ENCODE assay signal across 1 cellular context in the genomic region with DNA sequence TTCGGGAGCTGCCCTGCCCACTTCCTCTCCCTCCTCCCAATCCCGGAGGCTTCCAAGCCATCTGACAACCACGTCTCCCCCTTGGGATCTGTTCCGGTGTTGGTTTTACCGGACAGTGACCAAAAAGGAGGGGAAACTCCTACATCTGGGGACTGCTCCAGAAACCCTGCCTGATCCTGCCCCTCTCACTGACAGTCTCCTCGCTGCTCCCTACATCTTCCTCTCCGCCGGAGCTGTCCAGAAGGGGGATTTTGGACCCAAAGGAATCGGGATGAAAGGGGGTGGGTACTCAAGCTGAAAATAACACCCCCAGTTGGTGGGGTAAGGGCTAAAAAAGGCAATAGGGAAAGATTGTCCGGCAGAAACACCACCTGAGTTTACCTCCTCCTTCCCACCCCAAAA.
TF ChIP-seq lines count a peak whose summit lies in the region.

No MANE protein-coding gene starts in this region.

TF ChIP-seq in HepG2, 621 proteins besides CTCF, POLR2A, EP300 and RAD21 (continued from another document and continues in another):
- TF ChIP-seq, protein P1, sequence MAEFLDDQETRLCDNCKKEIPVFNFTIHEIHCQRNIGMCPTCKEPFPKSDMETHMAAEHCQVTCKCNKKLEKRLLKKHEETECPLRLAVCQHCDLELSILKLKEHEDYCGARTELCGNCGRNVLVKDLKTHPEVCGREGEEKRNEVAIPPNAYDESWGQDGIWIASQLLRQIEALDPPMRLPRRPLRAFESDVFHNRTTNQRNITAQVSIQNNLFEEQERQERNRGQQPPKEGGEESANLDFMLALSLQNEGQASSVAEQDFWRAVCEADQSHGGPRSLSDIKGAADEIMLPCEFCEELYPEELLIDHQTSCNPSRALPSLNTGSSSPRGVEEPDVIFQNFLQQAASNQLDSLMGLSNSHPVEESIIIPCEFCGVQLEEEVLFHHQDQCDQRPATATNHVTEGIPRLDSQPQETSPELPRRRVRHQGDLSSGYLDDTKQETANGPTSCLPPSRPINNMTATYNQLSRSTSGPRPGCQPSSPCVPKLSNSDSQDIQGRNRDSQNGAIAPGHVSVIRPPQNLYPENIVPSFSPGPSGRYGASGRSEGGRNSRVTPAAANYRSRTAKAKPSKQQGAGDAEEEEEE (CRISPR knock-in tag; IDR thresholded peaks at IDR 0.05; ENCODE audit: borderline replicate concordance) = no peak
- no peak for TF ChIP-seq ZNF253 (CRISPR knock-in tag; IDR thresholded peaks at IDR 0.05; ENCODE audit: borderline replicate concordance)
- TF ChIP-seq CHD4 (IDR thresholded peaks at IDR 0.05; ENCODE audit: borderline replicate concordance, low read length) = no peak
- TF ChIP-seq, protein P2, sequence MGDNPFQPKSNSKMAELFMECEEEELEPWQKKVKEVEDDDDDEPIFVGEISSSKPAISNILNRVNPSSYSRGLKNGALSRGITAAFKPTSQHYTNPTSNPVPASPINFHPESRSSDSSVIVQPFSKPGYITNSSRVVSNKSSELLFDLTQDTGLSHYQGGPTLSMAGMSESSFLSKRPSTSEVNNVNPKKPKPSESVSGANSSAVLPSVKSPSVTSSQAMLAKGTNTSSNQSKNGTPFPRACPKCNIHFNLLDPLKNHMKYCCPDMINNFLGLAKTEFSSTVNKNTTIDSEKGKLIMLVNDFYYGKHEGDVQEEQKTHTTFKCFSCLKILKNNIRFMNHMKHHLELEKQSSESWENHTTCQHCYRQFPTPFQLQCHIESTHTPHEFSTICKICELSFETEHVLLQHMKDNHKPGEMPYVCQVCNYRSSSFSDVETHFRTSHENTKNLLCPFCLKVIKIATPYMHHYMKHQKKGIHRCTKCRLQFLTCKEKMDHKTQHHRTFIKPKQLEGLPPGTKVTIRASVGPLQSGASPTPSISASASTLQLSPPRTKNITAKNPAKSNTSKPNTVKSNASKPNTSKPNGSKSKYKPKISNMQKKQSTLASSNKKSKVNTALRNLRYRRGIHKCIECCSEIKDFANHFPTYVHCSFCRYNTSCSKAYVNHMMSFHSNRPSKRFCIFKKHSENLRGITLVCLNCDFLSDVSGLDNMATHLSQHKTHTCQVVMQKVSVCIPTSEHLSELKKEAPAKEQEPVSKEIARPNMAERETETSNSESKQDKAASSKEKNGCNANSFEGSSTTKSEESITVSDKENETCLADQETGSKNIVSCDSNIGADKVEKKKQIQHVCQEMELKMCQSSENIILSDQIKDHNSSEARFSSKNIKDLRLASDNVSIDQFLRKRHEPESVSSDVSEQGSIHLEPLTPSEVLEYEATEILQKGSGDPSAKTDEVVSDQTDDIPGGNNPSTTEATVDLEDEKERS (CRISPR knock-in tag; IDR thresholded peaks at IDR 0.05) = no peak; the same call in none of the 2 replicates
- TF ChIP-seq, protein P3, sequence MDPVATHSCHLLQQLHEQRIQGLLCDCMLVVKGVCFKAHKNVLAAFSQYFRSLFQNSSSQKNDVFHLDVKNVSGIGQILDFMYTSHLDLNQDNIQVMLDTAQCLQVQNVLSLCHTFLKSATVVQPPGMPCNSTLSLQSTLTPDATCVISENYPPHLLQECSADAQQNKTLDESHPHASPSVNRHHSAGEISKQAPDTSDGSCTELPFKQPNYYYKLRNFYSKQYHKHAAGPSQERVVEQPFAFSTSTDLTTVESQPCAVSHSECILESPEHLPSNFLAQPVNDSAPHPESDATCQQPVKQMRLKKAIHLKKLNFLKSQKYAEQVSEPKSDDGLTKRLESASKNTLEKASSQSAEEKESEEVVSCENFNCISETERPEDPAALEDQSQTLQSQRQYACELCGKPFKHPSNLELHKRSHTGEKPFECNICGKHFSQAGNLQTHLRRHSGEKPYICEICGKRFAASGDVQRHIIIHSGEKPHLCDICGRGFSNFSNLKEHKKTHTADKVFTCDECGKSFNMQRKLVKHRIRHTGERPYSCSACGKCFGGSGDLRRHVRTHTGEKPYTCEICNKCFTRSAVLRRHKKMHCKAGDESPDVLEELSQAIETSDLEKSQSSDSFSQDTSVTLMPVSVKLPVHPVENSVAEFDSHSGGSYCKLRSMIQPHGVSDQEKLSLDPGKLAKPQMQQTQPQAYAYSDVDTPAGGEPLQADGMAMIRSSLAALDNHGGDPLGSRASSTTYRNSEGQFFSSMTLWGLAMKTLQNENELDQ (CRISPR knock-in tag; IDR thresholded peaks at IDR 0.05; ENCODE audit: borderline replicate concordance) = no peak
- no peak for TF ChIP-seq RBM22 (optimal IDR thresholded peaks at IDR 0.05; ENCODE audit: low read length)
- TF ChIP-seq ZMYM2 (CRISPR knock-in tag; IDR thresholded peaks at IDR 0.05) = no peak
- TF ChIP-seq IKZF1 (IDR thresholded peaks at IDR 0.05) = no peak
- no peak for TF ChIP-seq ZNF768 (CRISPR knock-in tag; IDR thresholded peaks at IDR 0.05)
- no peak; the same call in 1 of the 2 replicates for TF ChIP-seq HOXA5 (CRISPR knock-in tag; IDR thresholded peaks at IDR 0.05)
- no peak for TF ChIP-seq JARID2 (CRISPR knock-in tag; IDR thresholded peaks at IDR 0.05; ENCODE audit: insufficient replicate concordance)
- TF ChIP-seq, protein P4, sequence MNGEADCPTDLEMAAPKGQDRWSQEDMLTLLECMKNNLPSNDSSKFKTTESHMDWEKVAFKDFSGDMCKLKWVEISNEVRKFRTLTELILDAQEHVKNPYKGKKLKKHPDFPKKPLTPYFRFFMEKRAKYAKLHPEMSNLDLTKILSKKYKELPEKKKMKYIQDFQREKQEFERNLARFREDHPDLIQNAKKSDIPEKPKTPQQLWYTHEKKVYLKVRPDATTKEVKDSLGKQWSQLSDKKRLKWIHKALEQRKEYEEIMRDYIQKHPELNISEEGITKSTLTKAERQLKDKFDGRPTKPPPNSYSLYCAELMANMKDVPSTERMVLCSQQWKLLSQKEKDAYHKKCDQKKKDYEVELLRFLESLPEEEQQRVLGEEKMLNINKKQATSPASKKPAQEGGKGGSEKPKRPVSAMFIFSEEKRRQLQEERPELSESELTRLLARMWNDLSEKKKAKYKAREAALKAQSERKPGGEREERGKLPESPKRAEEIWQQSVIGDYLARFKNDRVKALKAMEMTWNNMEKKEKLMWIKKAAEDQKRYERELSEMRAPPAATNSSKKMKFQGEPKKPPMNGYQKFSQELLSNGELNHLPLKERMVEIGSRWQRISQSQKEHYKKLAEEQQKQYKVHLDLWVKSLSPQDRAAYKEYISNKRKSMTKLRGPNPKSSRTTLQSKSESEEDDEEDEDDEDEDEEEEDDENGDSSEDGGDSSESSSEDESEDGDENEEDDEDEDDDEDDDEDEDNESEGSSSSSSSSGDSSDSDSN (CRISPR knock-in tag; IDR thresholded peaks at IDR 0.05) = peak; percentile 35; the same call in 1 of the 2 replicates
- no peak; the same call in 1 of the 2 replicates for TF ChIP-seq MZF1 (CRISPR knock-in tag; IDR thresholded peaks at IDR 0.05; ENCODE audit: borderline replicate concordance)
- TF ChIP-seq, protein P5, sequence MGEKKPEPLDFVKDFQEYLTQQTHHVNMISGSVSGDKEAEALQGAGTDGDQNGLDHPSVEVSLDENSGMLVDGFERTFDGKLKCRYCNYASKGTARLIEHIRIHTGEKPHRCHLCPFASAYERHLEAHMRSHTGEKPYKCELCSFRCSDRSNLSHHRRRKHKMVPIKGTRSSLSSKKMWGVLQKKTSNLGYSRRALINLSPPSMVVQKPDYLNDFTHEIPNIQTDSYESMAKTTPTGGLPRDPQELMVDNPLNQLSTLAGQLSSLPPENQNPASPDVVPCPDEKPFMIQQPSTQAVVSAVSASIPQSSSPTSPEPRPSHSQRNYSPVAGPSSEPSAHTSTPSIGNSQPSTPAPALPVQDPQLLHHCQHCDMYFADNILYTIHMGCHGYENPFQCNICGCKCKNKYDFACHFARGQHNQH (CRISPR knock-in tag; IDR thresholded peaks at IDR 0.05) = no peak
- TF ChIP-seq, protein P6, sequence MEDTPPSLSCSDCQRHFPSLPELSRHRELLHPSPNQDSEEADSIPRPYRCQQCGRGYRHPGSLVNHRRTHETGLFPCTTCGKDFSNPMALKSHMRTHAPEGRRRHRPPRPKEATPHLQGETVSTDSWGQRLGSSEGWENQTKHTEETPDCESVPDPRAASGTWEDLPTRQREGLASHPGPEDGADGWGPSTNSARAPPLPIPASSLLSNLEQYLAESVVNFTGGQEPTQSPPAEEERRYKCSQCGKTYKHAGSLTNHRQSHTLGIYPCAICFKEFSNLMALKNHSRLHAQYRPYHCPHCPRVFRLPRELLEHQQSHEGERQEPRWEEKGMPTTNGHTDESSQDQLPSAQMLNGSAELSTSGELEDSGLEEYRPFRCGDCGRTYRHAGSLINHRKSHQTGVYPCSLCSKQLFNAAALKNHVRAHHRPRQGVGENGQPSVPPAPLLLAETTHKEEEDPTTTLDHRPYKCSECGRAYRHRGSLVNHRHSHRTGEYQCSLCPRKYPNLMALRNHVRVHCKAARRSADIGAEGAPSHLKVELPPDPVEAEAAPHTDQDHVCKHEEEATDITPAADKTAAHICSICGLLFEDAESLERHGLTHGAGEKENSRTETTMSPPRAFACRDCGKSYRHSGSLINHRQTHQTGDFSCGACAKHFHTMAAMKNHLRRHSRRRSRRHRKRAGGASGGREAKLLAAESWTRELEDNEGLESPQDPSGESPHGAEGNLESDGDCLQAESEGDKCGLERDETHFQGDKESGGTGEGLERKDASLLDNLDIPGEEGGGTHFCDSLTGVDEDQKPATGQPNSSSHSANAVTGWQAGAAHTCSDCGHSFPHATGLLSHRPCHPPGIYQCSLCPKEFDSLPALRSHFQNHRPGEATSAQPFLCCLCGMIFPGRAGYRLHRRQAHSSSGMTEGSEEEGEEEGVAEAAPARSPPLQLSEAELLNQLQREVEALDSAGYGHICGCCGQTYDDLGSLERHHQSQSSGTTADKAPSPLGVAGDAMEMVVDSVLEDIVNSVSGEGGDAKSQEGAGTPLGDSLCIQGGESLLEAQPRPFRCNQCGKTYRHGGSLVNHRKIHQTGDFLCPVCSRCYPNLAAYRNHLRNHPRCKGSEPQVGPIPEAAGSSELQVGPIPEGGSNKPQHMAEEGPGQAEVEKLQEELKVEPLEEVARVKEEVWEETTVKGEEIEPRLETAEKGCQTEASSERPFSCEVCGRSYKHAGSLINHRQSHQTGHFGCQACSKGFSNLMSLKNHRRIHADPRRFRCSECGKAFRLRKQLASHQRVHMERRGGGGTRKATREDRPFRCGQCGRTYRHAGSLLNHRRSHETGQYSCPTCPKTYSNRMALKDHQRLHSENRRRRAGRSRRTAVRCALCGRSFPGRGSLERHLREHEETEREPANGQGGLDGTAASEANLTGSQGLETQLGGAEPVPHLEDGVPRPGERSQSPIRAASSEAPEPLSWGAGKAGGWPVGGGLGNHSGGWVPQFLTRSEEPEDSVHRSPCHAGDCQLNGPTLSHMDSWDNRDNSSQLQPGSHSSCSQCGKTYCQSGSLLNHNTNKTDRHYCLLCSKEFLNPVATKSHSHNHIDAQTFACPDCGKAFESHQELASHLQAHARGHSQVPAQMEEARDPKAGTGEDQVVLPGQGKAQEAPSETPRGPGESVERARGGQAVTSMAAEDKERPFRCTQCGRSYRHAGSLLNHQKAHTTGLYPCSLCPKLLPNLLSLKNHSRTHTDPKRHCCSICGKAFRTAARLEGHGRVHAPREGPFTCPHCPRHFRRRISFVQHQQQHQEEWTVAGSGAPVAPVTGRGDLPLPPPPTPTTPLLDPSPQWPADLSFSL (CRISPR knock-in tag; IDR thresholded peaks at IDR 0.05) = peak; percentile 75; the same call in 1 of the 2 replicates
- no peak for TF ChIP-seq ZNF12 (CRISPR knock-in tag; IDR thresholded peaks at IDR 0.05)
- no peak for TF ChIP-seq ZNF121 (CRISPR knock-in tag; IDR thresholded peaks at IDR 0.05)
- TF ChIP-seq, protein P7, sequence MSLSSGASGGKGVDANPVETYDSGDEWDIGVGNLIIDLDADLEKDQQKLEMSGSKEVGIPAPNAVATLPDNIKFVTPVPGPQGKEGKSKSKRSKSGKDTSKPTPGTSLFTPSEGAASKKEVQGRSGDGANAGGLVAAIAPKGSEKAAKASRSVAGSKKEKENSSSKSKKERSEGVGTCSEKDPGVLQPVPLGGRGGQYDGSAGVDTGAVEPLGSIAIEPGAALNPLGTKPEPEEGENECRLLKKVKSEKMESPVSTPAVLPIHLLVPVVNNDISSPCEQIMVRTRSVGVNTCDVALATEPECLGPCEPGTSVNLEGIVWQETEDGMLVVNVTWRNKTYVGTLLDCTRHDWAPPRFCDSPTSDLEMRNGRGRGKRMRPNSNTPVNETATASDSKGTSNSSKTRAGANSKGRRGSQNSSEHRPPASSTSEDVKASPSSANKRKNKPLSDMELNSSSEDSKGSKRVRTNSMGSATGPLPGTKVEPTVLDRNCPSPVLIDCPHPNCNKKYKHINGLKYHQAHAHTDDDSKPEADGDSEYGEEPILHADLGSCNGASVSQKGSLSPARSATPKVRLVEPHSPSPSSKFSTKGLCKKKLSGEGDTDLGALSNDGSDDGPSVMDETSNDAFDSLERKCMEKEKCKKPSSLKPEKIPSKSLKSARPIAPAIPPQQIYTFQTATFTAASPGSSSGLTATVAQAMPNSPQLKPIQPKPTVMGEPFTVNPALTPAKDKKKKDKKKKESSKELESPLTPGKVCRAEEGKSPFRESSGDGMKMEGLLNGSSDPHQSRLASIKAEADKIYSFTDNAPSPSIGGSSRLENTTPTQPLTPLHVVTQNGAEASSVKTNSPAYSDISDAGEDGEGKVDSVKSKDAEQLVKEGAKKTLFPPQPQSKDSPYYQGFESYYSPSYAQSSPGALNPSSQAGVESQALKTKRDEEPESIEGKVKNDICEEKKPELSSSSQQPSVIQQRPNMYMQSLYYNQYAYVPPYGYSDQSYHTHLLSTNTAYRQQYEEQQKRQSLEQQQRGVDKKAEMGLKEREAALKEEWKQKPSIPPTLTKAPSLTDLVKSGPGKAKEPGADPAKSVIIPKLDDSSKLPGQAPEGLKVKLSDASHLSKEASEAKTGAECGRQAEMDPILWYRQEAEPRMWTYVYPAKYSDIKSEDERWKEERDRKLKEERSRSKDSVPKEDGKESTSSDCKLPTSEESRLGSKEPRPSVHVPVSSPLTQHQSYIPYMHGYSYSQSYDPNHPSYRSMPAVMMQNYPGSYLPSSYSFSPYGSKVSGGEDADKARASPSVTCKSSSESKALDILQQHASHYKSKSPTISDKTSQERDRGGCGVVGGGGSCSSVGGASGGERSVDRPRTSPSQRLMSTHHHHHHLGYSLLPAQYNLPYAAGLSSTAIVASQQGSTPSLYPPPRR (CRISPR knock-in tag; IDR thresholded peaks at IDR 0.05; ENCODE audit: borderline replicate concordance) = peak; percentile 62; the same call in 1 of the 2 replicates
- TF ChIP-seq PAF1 (CRISPR knock-in tag; IDR thresholded peaks at IDR 0.05) = no peak
- TF ChIP-seq NCOA2 (CRISPR knock-in tag; IDR thresholded peaks at IDR 0.05) = no peak
- TF ChIP-seq, protein P8, sequence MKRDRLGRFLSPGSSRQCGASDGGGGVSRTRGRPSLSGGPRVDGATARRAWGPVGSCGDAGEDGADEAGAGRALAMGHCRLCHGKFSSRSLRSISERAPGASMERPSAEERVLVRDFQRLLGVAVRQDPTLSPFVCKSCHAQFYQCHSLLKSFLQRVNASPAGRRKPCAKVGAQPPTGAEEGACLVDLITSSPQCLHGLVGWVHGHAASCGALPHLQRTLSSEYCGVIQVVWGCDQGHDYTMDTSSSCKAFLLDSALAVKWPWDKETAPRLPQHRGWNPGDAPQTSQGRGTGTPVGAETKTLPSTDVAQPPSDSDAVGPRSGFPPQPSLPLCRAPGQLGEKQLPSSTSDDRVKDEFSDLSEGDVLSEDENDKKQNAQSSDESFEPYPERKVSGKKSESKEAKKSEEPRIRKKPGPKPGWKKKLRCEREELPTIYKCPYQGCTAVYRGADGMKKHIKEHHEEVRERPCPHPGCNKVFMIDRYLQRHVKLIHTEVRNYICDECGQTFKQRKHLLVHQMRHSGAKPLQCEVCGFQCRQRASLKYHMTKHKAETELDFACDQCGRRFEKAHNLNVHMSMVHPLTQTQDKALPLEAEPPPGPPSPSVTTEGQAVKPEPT (CRISPR knock-in tag; IDR thresholded peaks at IDR 0.05; ENCODE audit: low read depth) = peak; percentile 79; the same call in 1 of the 2 replicates
- no peak for TF ChIP-seq EHMT2 (IDR thresholded peaks at IDR 0.05; ENCODE audit: borderline replicate concordance, low read depth, low read length)
- TF ChIP-seq YEATS4 (CRISPR knock-in tag; IDR thresholded peaks at IDR 0.05; ENCODE audit: borderline replicate concordance) = no peak; the same call in 1 of the 2 replicates
